In the genomic region with DNA sequence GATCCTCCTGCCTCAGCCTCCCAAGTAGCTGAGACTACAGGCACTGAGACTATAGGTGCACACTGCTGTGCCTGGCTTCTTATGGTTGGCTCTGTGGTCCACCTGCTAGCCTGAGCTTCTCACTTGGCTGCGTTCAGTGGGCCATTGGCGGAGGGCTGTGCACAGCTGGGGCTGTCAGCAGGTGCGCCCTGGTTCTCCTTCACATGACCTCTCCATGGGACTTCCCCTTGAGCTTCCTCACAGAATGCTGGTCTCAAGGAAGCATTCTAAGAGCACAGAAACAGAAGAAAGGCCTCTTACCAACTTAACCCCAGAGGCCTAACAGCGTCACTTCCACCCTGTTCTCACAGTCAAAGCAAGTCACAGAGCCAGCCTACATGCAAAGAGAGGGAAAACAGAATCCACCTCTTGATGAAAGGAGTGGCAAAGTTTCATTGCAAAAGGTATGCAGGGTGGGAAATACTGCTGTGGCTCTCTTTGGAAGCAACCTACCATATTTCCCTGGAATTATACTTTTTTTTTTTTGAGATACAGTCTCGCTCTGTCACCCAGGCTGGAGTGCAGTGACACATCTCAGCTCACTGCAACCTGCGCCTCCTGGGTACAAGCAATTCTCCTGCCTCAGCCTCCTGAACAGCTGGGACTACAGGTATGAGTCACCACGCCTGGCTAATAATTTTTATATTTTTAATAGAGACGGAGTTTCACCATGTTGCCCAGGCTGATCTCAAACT, we compare ENCODE assay signal across 1 cellular context.
TF ChIP-seq lines count a peak whose summit lies in the region.

No MANE protein-coding gene starts in this region.

TF ChIP-seq in HepG2, 621 proteins besides CTCF, POLR2A, EP300 and RAD21:
- no peak for TF ChIP-seq MYNN (CRISPR knock-in tag; IDR thresholded peaks at IDR 0.05; ENCODE audit: low read depth)
- TF ChIP-seq FOSL2 (CRISPR knock-in tag; IDR thresholded peaks at IDR 0.05), result no peak
